21 cellular contexts compared by ENCODE assay signal in genomic region chr5:97412959-97413358, GRCh38.
"Had no signal": no experiment of that assay in that cellular context is flagged by ENCODE, and none has a peak within 500 bp of the region (broad histone marks: within the 10 kb centered on the region; RNA-seq: fewer than 3 reads in every experiment).

No MANE protein-coding gene starts in this region.

- H3K27me3 ChIP-seq: breast epithelium, right lobe of liver, stomach, testis had no signal

- H3K36me3 Mint-ChIP-seq: type B pancreatic cell had no signal

- H3K27ac Mint-ChIP-seq: activated CD4-positive, alpha-beta T cell treated with anti-CD3 and anti-CD28 coated beads, Interleukin-2, amount 10 ng/mL, durations not matched to agents 7 days and 5 days; nephron; type B pancreatic cell had no signal

- ATAC-seq: activated CD4-positive, CD25-positive, alpha-beta regulatory T cell treated with anti-CD3 and anti-CD28 coated beads, Interleukin-2, amount 50 U/mL, for 24 hours; left lobe of liver; right lobe of liver had no signal

- H3K4me3 ChIP-seq: breast epithelium, lung, right lobe of liver, smooth muscle cell, stomach, testis had no signal

- H3K36me3 ChIP-seq: breast epithelium, right lobe of liver, stomach had no signal

- H3K9me3 ChIP-seq: breast epithelium, right lobe of liver, stomach, testis had no signal

- H3K9me3 Mint-ChIP-seq: nephron, type B pancreatic cell had no signal

- H3K27ac ChIP-seq: breast epithelium, parathyroid adenoma, right lobe of liver, stomach, testis had no signal

- H3K4me1 ChIP-seq: breast epithelium, parathyroid adenoma, right lobe of liver, testis had no signal

- DNase-seq: activated CD4-positive, alpha-beta T cell treated with anti-CD3 and anti-CD28 coated beads, Interleukin-2, amount 10 ng/mL, durations not matched to agents 7 days and 5 days; activated CD8-positive, alpha-beta memory T cell treated with anti-CD3 and anti-CD28 coated beads, Interleukin-2, amount 50 U/mL, for 48 hours; activated effector memory CD4-positive, alpha-beta T cell treated with Interleukin-2 at 50 U/mL for 16 hours; activated naive CD4-positive, alpha-beta T cell treated with anti-CD3 and anti-CD28 coated beads, Interleukin-2, amount 50 U/mL, for 16 hours; activated T-cell treated with anti-CD3 and anti-CD28 coated beads, Interleukin-2, amount 50 U/mL, for 48 hours; cerebellar nuclear complex; cortex of kidney; erythroblast; foreskin melanocyte; right lobe of liver; stimulated activated CD4-positive, alpha-beta T cell treated with anti-CD3 and anti-CD28 coated beads, Interleukin-4, amount 100 ng/mL, for 1 hour; stomach; testis had no signal
